Comparison of ENCODE assay signal across 15 cellular contexts in genomic region chr11:114215871-114216803, GRCh38.
DNase-seq lines count a peak whose midpoint lies in the region; ATAC-seq, FAIRE-seq and TF ChIP-seq lines count a peak whose summit lies in the region.
"Had no signal": no experiment of that assay in that cellular context is flagged by ENCODE, and none has a peak within 500 bp of the region (broad histone marks: within the 10 kb centered on the region; RNA-seq: fewer than 3 reads in every experiment).

No MANE protein-coding gene starts in this region.

- DNase-seq in CD4-positive, alpha-beta memory T cell = no peak
- DNase-seq in K562 (ENCODE audit: extremely low read depth in 1 of 4, low spot score in 3 of 4) = peak; percentile 83 to 97 (median 89)
- peak; percentile 94 for DNase-seq in mesendoderm
- DNase-seq in DMS 273 treated with DMSO at 0.1 percent for 48 hours (lab: John Stamatoyannopoulos, UW) = no peak
- DNase-seq in NCI-H526 treated with DMSO at 0.1 percent for 48 hours (lab: John Stamatoyannopoulos, UW) = no peak
- DNase-seq in activated CD4-positive, CD25-positive, alpha-beta regulatory T cell (lab: John Stamatoyannopoulos, UW) = no peak
- DNase-seq: NCI-H2171 treated with DMSO at 0.1 percent for 48 hours; retina; stimulated activated CD4-positive, alpha-beta T cell treated with anti-CD3 and anti-CD28 coated beads, Interleukin-4, amount 100 ng/mL, for 4 hours; stimulated activated naive CD4-positive, alpha-beta T cell had no signal

- peak overlapping the region in 7 of 8 donors; percentile 53 to 76 (median 65) for H3K4me3 Mint-ChIP-seq in CD4-positive, alpha-beta memory T cell
- H3K4me3 Mint-ChIP-seq: CD14-positive monocyte had no signal

- TF ChIP-seq CTCF in K562 (IDR thresholded peaks at IDR 0.05 in 2 of 3, conservative IDR thresholded peaks at IDR 0.05 in 1 of 3; ENCODE audit: insufficient read depth in 2 of 3, low read depth in 1 of 3, low read length in 3 of 3) = 0 out of 6 replicates have a peak, but pooled peaks of 1 of the 3 experiments have one; percentile 5

- WGBS in K562 (ENCODE audit: insufficient coverage, low coverage, missing lambda C conversion rate) = 2% methylated on average over 6 of the region's 6 CpGs
- WGBS in mesendoderm (ENCODE audit: extremely low coverage, insufficient coverage, low lambda C conversion rate) = no CpG with 5 or more reads among the region's 6 CpGs

- no peaks in the 10 kb centered on the region for H3K36me3 Mint-ChIP-seq in CD4-positive, alpha-beta memory T cell
- H3K36me3 Mint-ChIP-seq: activated naive CD4-positive, alpha-beta T cell treated with anti-CD3 and anti-CD28 coated beads, Interleukin-2, amount 50 U/mL, for 72 hours; CD14-positive monocyte had no signal

- H3K27ac Mint-ChIP-seq in CD4-positive, alpha-beta memory T cell = peak overlapping the region; percentile 14 to 70 (median 53)

- no peak overlapping the region for H2BK5ac ChIP-seq in mesendoderm (ENCODE audit: low read length)

- H3K9ac ChIP-seq in K562 (ENCODE audit: insufficient read depth in 1 of 2, low read depth in 2 of 2, low read length in 2 of 2) = peak overlapping the region; percentile 3 to 71; a peak in 3 of 4 replicates
- no peak overlapping the region for H3K9ac ChIP-seq in mesendoderm (ENCODE audit: low read length)

- peak overlapping the region; percentile 22 for H3K4ac ChIP-seq in mesendoderm (ENCODE audit: low read depth, low read length)

- no peak overlapping the region for H2BK120ac ChIP-seq in mesendoderm (ENCODE audit: low read depth, low read length)

- no peak overlapping the region for H2BK15ac ChIP-seq in mesendoderm (replicated peaks; ENCODE audit: low read depth)

- H3K79me2 ChIP-seq in K562 (ENCODE audit: control insufficient read depth, insufficient read depth, low read length) (no peaks in the 10 kb centered on the region), mesendoderm (ENCODE audit: control insufficient read depth, insufficient read depth, low read length) (no peaks in the 10 kb centered on the region)

- H3K9me3 Mint-ChIP-seq in CD4-positive, alpha-beta memory T cell = no peaks in the 10 kb centered on the region
- H3K9me3 Mint-ChIP-seq: activated naive CD4-positive, alpha-beta T cell treated with anti-CD3 and anti-CD28 coated beads, Interleukin-2, amount 50 U/mL, for 72 hours had no signal

- peak in 1 of 2 experiments; percentile 33; a peak in 2 of 4 replicates for TF ChIP-seq RAD21 in K562 (CRISPR knock-in tag; conservative IDR thresholded peaks at IDR 0.05 in 1 of 2, IDR thresholded peaks at IDR 0.05 in 1 of 2)

- no peaks in the 10 kb centered on the region for H3K36me3 ChIP-seq in CD4-positive, alpha-beta memory T cell (ENCODE audit: insufficient read depth, low read length)
- H3K36me3 ChIP-seq in KOPT-K1 (ENCODE audit: insufficient read depth, low read length) (no peaks in the 10 kb centered on the region), K562 (ENCODE audit: control insufficient read depth, insufficient read depth, low read length) (no peaks in the 10 kb centered on the region), mesendoderm (ENCODE audit: control insufficient read depth, insufficient read depth, low read length) (no peaks in the 10 kb centered on the region)

- H4K20me1 ChIP-seq in K562 (replicated peaks; ENCODE audit: control insufficient read depth, insufficient read depth, low read length) = no peaks in the 10 kb centered on the region; the same call in 1 of the 2 replicates

- H3K4me3 ChIP-seq in CD4-positive, alpha-beta memory T cell (ENCODE audit: low read length in 2 of 2) = peak overlapping the region in 1 of 2 donors; percentile 26
- peak overlapping the region; percentile 7; the same call in 1 of the 2 replicates for H3K4me3 ChIP-seq in K562
- H3K4me3 ChIP-seq in mesendoderm (ENCODE audit: low read length) = no peak overlapping the region

- no peak overlapping the region for H2AK5ac ChIP-seq in mesendoderm (ENCODE audit: low read length)

- H3K23ac ChIP-seq in mesendoderm (ENCODE audit: low read length) = no peak overlapping the region

- no peaks in the 10 kb centered on the region for H3K27me3 Mint-ChIP-seq in CD4-positive, alpha-beta memory T cell

- peak; percentile 96 for TF ChIP-seq EP300 in K562 (IDR thresholded peaks at IDR 0.05; ENCODE audit: low read length)

- CTCF ChIA-PET in CD4-positive, alpha-beta memory T cell (lab: Charles Lee; ENCODE audit: partially characterized antibody) = interaction anchor here (0.9 to 1.6 kb wide), 5 partner anchors 8 to 320 kb away, joined by 3 to 4 read pairs (median 3); no protein-coding TSS in a partner anchor
- CTCF ChIA-PET in K562 (lab: Yijun Ruan, JAX; ENCODE audit: low intra/inter-chr PET ratio) = no interaction called here

- ATAC-seq in K562 = peak; percentile 91
- ATAC-seq: activated naive CD4-positive, alpha-beta T cell treated with anti-CD3 and anti-CD28 coated beads, Interleukin-2, amount 50 U/mL, for 72 hours; HCT116 had no signal

- peaks cover 35% of the 10 kb centered on the region for H3K4me1 ChIP-seq in CD4-positive, alpha-beta memory T cell (ENCODE audit: insufficient read depth, low read length)
- H3K4me1 ChIP-seq in K562 (replicated peaks in 1 of 2; ENCODE audit: control insufficient read depth in 2 of 2, insufficient read depth in 2 of 2, low read length in 2 of 2) = peaks cover 40 to 77% of the 10 kb centered on the region in 2 experiments
- peaks cover 27% of the 10 kb centered on the region for H3K4me1 ChIP-seq in mesendoderm (ENCODE audit: control insufficient read depth, low read depth, low read length)

- H3K4me2 ChIP-seq in K562 (ENCODE audit: insufficient read depth, low read length) (peak overlapping the region; percentile 84), mesendoderm (ENCODE audit: low read length) (no peak overlapping the region)

- no peak overlapping the region for H3K18ac ChIP-seq in mesendoderm (ENCODE audit: low read length)

- H3K27me3 ChIP-seq in CD4-positive, alpha-beta memory T cell (ENCODE audit: insufficient read depth, low read length) = no peaks in the 10 kb centered on the region
- H3K27me3 ChIP-seq in K562 (ENCODE audit: control insufficient read depth in 2 of 2, insufficient read depth in 2 of 2, low read length in 2 of 2) (no peaks in the 10 kb centered on the region), mesendoderm (ENCODE audit: insufficient read depth, low read length, poor library complexity) (no peaks in the 10 kb centered on the region)

- H3K4me1 Mint-ChIP-seq in CD4-positive, alpha-beta memory T cell = peaks cover 32 to 48% (median 39%) of the 10 kb centered on the region in 4 donors

- peak overlapping the region; percentile 40 for H3K56ac ChIP-seq in mesendoderm (ENCODE audit: low read length)

- POLR2A ChIA-PET in CD4-positive, alpha-beta memory T cell (lab: Charles Lee; ENCODE audit: partially characterized antibody) = interaction anchor here (0.9 to 2.4 kb wide), 5 partner anchors 8 to 56 kb away, joined by 3 to 11 read pairs (median 6); no protein-coding TSS in a partner anchor
- POLR2A ChIA-PET in K562 (lab: Yijun Ruan, JAX) = interaction anchor here (1.1 to 1.7 kb wide), 7 partner anchors 9 to 68 kb away, joined by 3 to 8 read pairs (median 5); no protein-coding TSS in a partner anchor

- H2AFZ ChIP-seq in K562 (ENCODE audit: low read depth, low read length) = peak overlapping the region; percentile 77

- no TSS peak for BruUV-seq in K562 (replicated peaks; lab: Mats Ljungman, UMichigan)

- in situ Hi-C loops in K562 (cut with MboI) = no loop called here

- peak; percentile 98 for FAIRE-seq in K562 (lab: Jason Lieb, UNC)
- FAIRE-seq: G401.6 had no signal

- TF ChIP-seq POLR2A in K562 (conservative IDR thresholded peaks at IDR 0.05) = peak; percentile 56; the same call in 1 of the 2 replicates

- H3K79me1 ChIP-seq in mesendoderm (ENCODE audit: low read length) = no peaks in the 10 kb centered on the region

- intact Hi-C loops in CD4-positive, alpha-beta memory T cell (cut with micrococcal nuclease) = no loop called here
- intact Hi-C loops in K562 (cut with micrococcal nuclease) = loop anchor here (5.0 kb wide), 2 partner anchors 36 to 549 kb away; no protein-coding TSS in a partner anchor

- H4K8ac ChIP-seq in mesendoderm (ENCODE audit: low read depth, low read length) = no peak overlapping the region

- H4K5ac ChIP-seq in mesendoderm (ENCODE audit: low read length) = no peak overlapping the region

- no peak overlapping the region for H3K27ac ChIP-seq in CD4-positive, alpha-beta memory T cell (ENCODE audit: low read depth, low read length)
- H3K27ac ChIP-seq in KOPT-K1 (ENCODE audit: low read depth, low read length, poor library complexity, severe bottlenecking) = peak overlapping the region; percentile 50
- H3K27ac ChIP-seq in K562 (ENCODE audit: extremely low read depth, low read depth, low read length) = peak overlapping the region; percentile 95
- H3K27ac ChIP-seq in mesendoderm (ENCODE audit: low read depth, low read length) = no peak overlapping the region

- H3K9me3 ChIP-seq in CD4-positive, alpha-beta memory T cell (ENCODE audit: control insufficient read depth in 1 of 2, low read length in 2 of 2) = no peaks in the 10 kb centered on the region
- H3K9me3 ChIP-seq in KOPT-K1 (ENCODE audit: insufficient read depth, low read length, poor library complexity, severe bottlenecking) (no peaks in the 10 kb centered on the region), K562 (replicated peaks; ENCODE audit: control insufficient read depth, insufficient read depth, low read depth, low read length) (peaks cover 4% of the 10 kb centered on the region)

- no peaks in the 10 kb centered on the region for H3K9me1 ChIP-seq in K562 (ENCODE audit: control insufficient read depth, insufficient read depth, low read length)

TF ChIP-seq in K562, 482 proteins besides CTCF, POLR2A, EP300 and RAD21 (continues in another document):
- TF ChIP-seq ADNP (tag; IDR thresholded peaks at IDR 0.05) = no peak
- no peak for TF ChIP-seq MEF2A (IDR thresholded peaks at IDR 0.05; ENCODE audit: control insufficient read depth, low read depth, low read length)
- TF ChIP-seq, protein P1, sequence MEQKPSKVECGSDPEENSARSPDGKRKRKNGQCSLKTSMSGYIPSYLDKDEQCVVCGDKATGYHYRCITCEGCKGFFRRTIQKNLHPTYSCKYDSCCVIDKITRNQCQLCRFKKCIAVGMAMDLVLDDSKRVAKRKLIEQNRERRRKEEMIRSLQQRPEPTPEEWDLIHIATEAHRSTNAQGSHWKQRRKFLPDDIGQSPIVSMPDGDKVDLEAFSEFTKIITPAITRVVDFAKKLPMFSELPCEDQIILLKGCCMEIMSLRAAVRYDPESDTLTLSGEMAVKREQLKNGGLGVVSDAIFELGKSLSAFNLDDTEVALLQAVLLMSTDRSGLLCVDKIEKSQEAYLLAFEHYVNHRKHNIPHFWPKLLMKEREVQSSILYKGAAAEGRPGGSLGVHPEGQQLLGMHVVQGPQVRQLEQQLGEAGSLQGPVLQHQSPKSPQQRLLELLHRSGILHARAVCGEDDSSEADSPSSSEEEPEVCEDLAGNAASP (IDR thresholded peaks at IDR 0.05) = no peak
- TF ChIP-seq FOS (IDR thresholded peaks at IDR 0.05; ENCODE audit: extremely low read depth, insufficient read length) = peak; percentile 10
- TF ChIP-seq CHD2 (IDR thresholded peaks at IDR 0.05; ENCODE audit: low read depth, low read length) = peak; percentile 12
- TF ChIP-seq PCBP1 (IDR thresholded peaks at IDR 0.05; ENCODE audit: low read depth, low read length, poor library complexity, severe bottlenecking) = no peak

Comparison
In these comparisons a context has a peak if more than half of its experiments do, and no peak if none do; other contexts are left out.
1. DNase-seq: peak in K562 (4 of 4) and mesendoderm (single experiment); none in CD4-positive, alpha-beta memory T cell (0 of 5), DMS 273 treated with DMSO at 0.1 percent for 48 hours (single experiment), NCI-H526 treated with DMSO at 0.1 percent for 48 hours (single experiment) and activated CD4-positive, CD25-positive, alpha-beta regulatory T cell (0 of 4).
2. H3K27ac ChIP-seq: peak in KOPT-K1 (single experiment) and K562 (single experiment); none in CD4-positive, alpha-beta memory T cell (single experiment) and mesendoderm (single experiment).